ENCODE assay signal across 8 cellular contexts in genomic region chr11:119338318-119338890, GRCh38. TPM values are rescaled to one million over a fixed set of nuclear protein-coding genes. Genes with fewer than 3 reads are reported as not detected.
A peak's percentile ranks its signal among the peaks of the same experiment; 100 is the strongest.
DNase-seq lines count a peak whose midpoint lies in the region; ATAC-seq and TF ChIP-seq lines count a peak whose summit lies in the region.

No MANE protein-coding gene starts in this region.

- no peak overlapping the region for H3K4me3 Mint-ChIP-seq in activated naive CD4-positive, alpha-beta T cell treated with anti-CD3 and anti-CD28 coated beads, Interleukin-2, amount 10 ng/mL, durations not matched to agents 7 days and 5 days

- H3K4me3 ChIP-seq in RWPE2 (ENCODE audit: severe bottlenecking): no peak overlapping the region
- peak overlapping the region; percentile 76 for H3K4me3 ChIP-seq in osteoblast (ENCODE audit: insufficient read depth, low read length)
- no peak overlapping the region for H3K4me3 ChIP-seq in aorta (ENCODE audit: low read length in 2 of 2)

- H3K4me2 ChIP-seq in osteoblast (ENCODE audit: insufficient read depth, low read length): peak overlapping the region; percentile 82

- H3K36me3 ChIP-seq in RWPE2 (ENCODE audit: low read depth) (peaks cover 10% of the 10 kb centered on the region; the same call in 1 of the 2 replicates), osteoblast (ENCODE audit: insufficient read depth, low read length) (peaks cover 6% of the 10 kb centered on the region), aorta (ENCODE audit: control insufficient read depth in 1 of 2, insufficient read depth in 2 of 2, low read length in 1 of 2) (no peaks in the 10 kb centered on the region)

- ATAC-seq in RWPE2 (ENCODE audit: low read depth) (peak; percentile 31), aorta (ENCODE audit: low FRiP score) (peak; percentile 53), GM21786 (IDR thresholded peaks at IDR 0.05; ENCODE audit: unreplicated experiment) (no peak)

- H3K4me1 Mint-ChIP-seq in activated naive CD4-positive, alpha-beta T cell treated with anti-CD3 and anti-CD28 coated beads, Interleukin-2, amount 10 ng/mL, durations not matched to agents 7 days and 5 days: peaks cover 64% of the 10 kb centered on the region

- peaks cover 15% of the 10 kb centered on the region for H3K27me3 ChIP-seq in RWPE2 (ENCODE audit: insufficient read depth, poor library complexity, severe bottlenecking)
- H3K27me3 ChIP-seq in osteoblast (ENCODE audit: insufficient read depth, low read length): peaks cover 6% of the 10 kb centered on the region
- H3K27me3 ChIP-seq in aorta (ENCODE audit: control insufficient read depth in 1 of 2, insufficient read depth in 2 of 2, low read length in 1 of 2): no peaks in the 10 kb centered on the region

- peaks cover 10% of the 10 kb centered on the region for H3K4me1 ChIP-seq in RWPE2 (ENCODE audit: insufficient read depth, poor library complexity, severe bottlenecking)
- H3K4me1 ChIP-seq in osteoblast (ENCODE audit: insufficient read depth, low read length): peaks cover 51% of the 10 kb centered on the region
- H3K4me1 ChIP-seq in aorta (ENCODE audit: control insufficient read depth in 1 of 2, insufficient read depth in 2 of 2, low read length in 2 of 2): no peaks in the 10 kb centered on the region

- no peaks in the 10 kb centered on the region for H3K9me3 Mint-ChIP-seq in activated naive CD4-positive, alpha-beta T cell treated with anti-CD3 and anti-CD28 coated beads, Interleukin-2, amount 10 ng/mL, durations not matched to agents 7 days and 5 days

- peak overlapping the region; percentile 32 for H3K27ac ChIP-seq in RWPE2 (ENCODE audit: poor library complexity, severe bottlenecking)
- H3K27ac ChIP-seq in osteoblast (ENCODE audit: low read depth, low read length): peak overlapping the region; percentile 81
- H3K27ac ChIP-seq in aorta (ENCODE audit: low read depth in 1 of 2, low read length in 2 of 2): no peak overlapping the region

- peak overlapping the region; percentile 51 for H2AFZ ChIP-seq in osteoblast (ENCODE audit: low read length)

- peaks cover 28% of the 10 kb centered on the region for H3K79me2 ChIP-seq in osteoblast (ENCODE audit: insufficient read depth, low read length)

- H3K36me3 Mint-ChIP-seq in activated naive CD4-positive, alpha-beta T cell treated with anti-CD3 and anti-CD28 coated beads, Interleukin-2, amount 10 ng/mL, durations not matched to agents 7 days and 5 days: peaks cover 15% of the 10 kb centered on the region

- DNase-seq in DMS114 treated with DMSO at 0.1 percent for 48 hours (lab: John Stamatoyannopoulos, UW; ENCODE audit: unreplicated experiment): peak; percentile 29
- DNase-seq in HT1080 (ENCODE audit: low read depth): peak; percentile 77
- no peak for DNase-seq in RWPE2 (ENCODE audit: low spot score)
- DNase-seq in activated naive CD4-positive, alpha-beta T cell treated with anti-CD3 and anti-CD28 coated beads, Interleukin-2, amount 10 ng/mL, durations not matched to agents 7 days and 5 days: peak; percentile 81
- DNase-seq in glomerular visceral epithelial cell (ENCODE audit: extremely low spot score): peak; percentile 73
- peak; percentile 99 for DNase-seq in osteoblast (ENCODE audit: insufficient read length, low spot score, missing footprints)
- DNase-seq in aorta: peak; percentile 75 to 88

- CTCF ChIA-PET in activated naive CD4-positive, alpha-beta T cell treated with anti-CD3 and anti-CD28 coated beads, Interleukin-2, amount 10 ng/mL, durations not matched to agents 7 days and 5 days (lab: Charles Lee): interaction anchor here (0.6 to 9.8 kb wide), 42 partner anchors 9 to 735 kb away, joined by 3 to 106 read pairs (median 4); partner anchors contain the start of genes C2CD2L, CBL, HMBS and USP2

- peaks cover 53% of the 10 kb centered on the region for H3K27me3 Mint-ChIP-seq in activated naive CD4-positive, alpha-beta T cell treated with anti-CD3 and anti-CD28 coated beads, Interleukin-2, amount 10 ng/mL, durations not matched to agents 7 days and 5 days

- no peaks in the 10 kb centered on the region for H3K9me3 ChIP-seq in RWPE2 (ENCODE audit: severe bottlenecking)
- no peaks in the 10 kb centered on the region for H3K9me3 ChIP-seq in osteoblast (ENCODE audit: low read depth, low read length)
- no peaks in the 10 kb centered on the region for H3K9me3 ChIP-seq in aorta (ENCODE audit: control insufficient read depth, low read length)

- intact Hi-C loops in aorta (cut with DNase I): loop anchor here in 1 of 2 donors (10.0 kb wide), 1 partner anchor 194 kb away; the partner anchor contains the start of gene ABCG4

- TF ChIP-seq CTCF in RWPE2 (IDR thresholded peaks at IDR 0.05; ENCODE audit: poor library complexity, severe bottlenecking) (peak; percentile 85), osteoblast (IDR thresholded peaks at IDR 0.05; ENCODE audit: extremely low read depth, low read depth, low read length) (peak; percentile 94)

- 8 to 10% methylated on average over 17 of the region's 17 CpGs for WGBS in aorta, 2 donors

- H3K27ac Mint-ChIP-seq in activated naive CD4-positive, alpha-beta T cell treated with anti-CD3 and anti-CD28 coated beads, Interleukin-2, amount 10 ng/mL, durations not matched to agents 7 days and 5 days: no peak overlapping the region

- peaks cover 12% of the 10 kb centered on the region for H4K20me1 ChIP-seq in osteoblast (ENCODE audit: insufficient read depth, low read length)

RNA-seq across cellular contexts. Expression of gene C1QTNF5, which starts 2.3 kb away (rescaled TPM):
- total RNA-seq in HT1080 (2014; rRNA removed; shearing (Covaris generic)): 0.96 and 1.8 TPM in 2 replicates
- 0.43 and 0.44 TPM in 2 replicates for polyA plus RNA-seq in HT1080 (2015; cell fraction: cytosol; rRNA removed)
- polyA plus RNA-seq in HT1080 (2015; cell fraction: nucleus; rRNA removed): 0.70 and 1.5 TPM in 2 replicates
- total RNA-seq in osteoblast: 35.9 and 41.3 TPM in 2 replicates
- 10 to 100 TPM; 42.4 to 88.2 TPM for total RNA-seq in aorta
- 10 to 100 TPM; 19.1 to 22.3 TPM for polyA plus RNA-seq in aorta

RNA-seq across cellular contexts. Expression of gene RNF26, which starts 4.1 kb away (rescaled TPM):
- total RNA-seq in HT1080 (2014; rRNA removed; shearing (Covaris generic)): 7.6 and 12.1 TPM in 2 replicates
- 63.9 and 65.4 TPM in 2 replicates for polyA plus RNA-seq in HT1080 (2015; cell fraction: cytosol; rRNA removed)
- polyA plus RNA-seq in HT1080 (2015; cell fraction: nucleus; rRNA removed): 28.5 and 31.9 TPM in 2 replicates
- total RNA-seq in osteoblast (4.0 and 5.0 TPM in 2 replicates), aorta (10 to 100 TPM; 16.8 to 17.5 TPM)
- polyA plus RNA-seq in aorta: 10 to 100 TPM in 1 of 2 donors, 1 to 10 TPM in 1; 9.4 to 16.5 TPM

RNA-seq across cellular contexts. Expression of gene MFRP, which starts 8.1 kb away (rescaled TPM):
- not detected in 2 replicates for total RNA-seq in HT1080 (2014; rRNA removed; shearing (Covaris generic))
- not detected in 2 replicates for polyA plus RNA-seq in HT1080 (2015; cell fraction: cytosol; rRNA removed)
- not detected in 2 replicates for polyA plus RNA-seq in HT1080 (2015; cell fraction: nucleus; rRNA removed)
- total RNA-seq in osteoblast: not detected in 2 replicates
- not detected for total RNA-seq in aorta
- polyA plus RNA-seq in aorta: not detected

RNA-seq across cellular contexts. Expression of gene MCAM, which starts 21.5 kb away (rescaled TPM):
- total RNA-seq in HT1080 (2014; rRNA removed; shearing (Covaris generic)): 365 and 377 TPM in 2 replicates
- 325 and 586 TPM in 2 replicates for polyA plus RNA-seq in HT1080 (2015; cell fraction: cytosol; rRNA removed)
- 644 and 847 TPM in 2 replicates for polyA plus RNA-seq in HT1080 (2015; cell fraction: nucleus; rRNA removed)
- total RNA-seq in osteoblast: 11.2 and 14.1 TPM in 2 replicates
- 1,000 to 10,000 TPM in 1 of 2 donors, 100 to 1,000 TPM in 1; 525 to 1,386 TPM for total RNA-seq in aorta
- polyA plus RNA-seq in aorta: 100 to 1,000 TPM; 274 to 486 TPM

RNA-seq across cellular contexts. Expression of gene USP2, which starts 43.1 kb away (rescaled TPM):
- total RNA-seq in HT1080 (2014; rRNA removed; shearing (Covaris generic)): 0.20 and 1.0 TPM in 2 replicates
- 0.37 and 0.73 TPM in 2 replicates for polyA plus RNA-seq in HT1080 (2015; cell fraction: cytosol; rRNA removed)
- 0.27 and 0.29 TPM in 2 replicates for polyA plus RNA-seq in HT1080 (2015; cell fraction: nucleus; rRNA removed)
- 0.29 and 0.36 TPM in 2 replicates for total RNA-seq in osteoblast
- total RNA-seq in aorta: 1 to 10 TPM; 1.6 to 3.0 TPM
- 1 to 10 TPM in 1 of 2 donors, under 1 TPM in 1; 0.18 to 2.3 TPM for polyA plus RNA-seq in aorta

Comparison
In these comparisons a context has a peak if more than half of its experiments do, and no peak if none do; other contexts are left out.
1. H3K27ac ChIP-seq: peak in RWPE2 (single experiment) and osteoblast (single experiment); none in aorta (0 of 2).
2. RNA of gene C1QTNF5, which starts 2.3 kb away (total RNA-seq): 42.4 to 88.2 TPM in aorta and 35.9 to 41.3 TPM in osteoblast; 0.96 to 1.8 TPM in HT1080; every median in the first group is over 10 times any median in the second.